Comparison of ENCODE assay signal across 23 cellular contexts in the genomic region with DNA sequence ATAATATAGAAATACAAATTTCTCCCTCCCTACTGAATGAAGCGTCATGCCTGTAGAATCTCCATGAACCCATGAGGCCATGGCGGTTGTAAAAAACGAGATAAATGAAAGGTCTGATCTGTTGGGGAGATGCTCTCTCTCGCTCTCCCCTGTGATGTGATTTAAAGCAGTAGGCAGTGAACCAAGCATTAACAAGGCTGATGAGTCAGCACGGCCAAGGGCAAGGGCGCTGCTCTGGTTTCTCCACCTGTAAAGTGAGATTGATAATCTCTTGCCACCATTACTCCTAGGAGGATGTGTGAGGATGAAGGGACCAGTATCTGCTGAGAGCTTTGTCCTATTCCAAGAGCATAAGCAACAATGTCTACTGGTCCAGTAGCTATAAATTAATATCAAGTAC.
"Had no signal": no experiment of that assay in that cellular context is flagged by ENCODE, and none has a peak within 500 bp of the region (broad histone marks: within the 10 kb centered on the region; RNA-seq: fewer than 3 reads in every experiment).

No MANE protein-coding gene starts in this region.

- H3K4me1 ChIP-seq: gastrocnemius medialis, psoas muscle, testis, upper lobe of right lung, vagina had no signal

- H3K27ac ChIP-seq: gastrocnemius medialis, neutrophil, psoas muscle, spleen, testis, tibial nerve, upper lobe of right lung, vagina had no signal

- H3K9me3 ChIP-seq: gastrocnemius medialis, neutrophil, psoas muscle, testis, tibial nerve, upper lobe of right lung, vagina had no signal

- H3K36me3 ChIP-seq: gastrocnemius medialis, neutrophil, spleen, tibial nerve, upper lobe of right lung, vagina had no signal

- DNase-seq: effector memory CD4-positive, alpha-beta T cell; gastrocnemius medialis; glutamatergic neuron; left cardiac atrium; left ventricle myocardium superior; mesenchymal stem cell; midbrain; psoas muscle; retina; spleen; stimulated activated CD4-positive, alpha-beta T cell treated with anti-CD3 and anti-CD28 coated beads, Interleukin-2, amount 100 ng/mL, for 24 hours; stimulated activated CD4-positive, alpha-beta T cell treated with anti-CD3 and anti-CD28 coated beads, Interleukin-4, amount 100 ng/mL, for 4 hours; stimulated activated naive B cell treated with anti-CD40 and anti-IgM and Interleukin-4, amounts not matched to agents 10 μg/mL and 1 μg/mL and 100 μg/mL, for 72 hours; stimulated activated naive CD8-positive, alpha-beta T cell treated with anti-CD3 and anti-CD28 coated beads, Interleukin-15, amount 100 ng/mL, for 72 hours; testis; upper lobe of right lung had no signal

- ATAC-seq: esophagus mucosa; gastrocnemius medialis; left cardiac atrium; left ventricle myocardium superior; natural killer cell treated with Interleukin-12 subunit alpha and Interleukin-12 subunit beta and Interleukin-15 and Interleukin-18, amount 100 ng/mL, for 72 hours; psoas muscle; sciatic nerve; stimulated activated naive B cell treated with anti-CD40 and anti-IgM and Interleukin-4, amounts not matched to agents 10 μg/mL and 1 μg/mL and 100 μg/mL, for 72 hours; stimulated activated naive CD8-positive, alpha-beta T cell treated with anti-CD3 and anti-CD28 coated beads, Interleukin-15, amount 100 ng/mL, for 72 hours; upper lobe of right lung had no signal

- H3K27me3 ChIP-seq: gastrocnemius medialis, neutrophil, spleen, testis, tibial nerve, upper lobe of right lung, vagina had no signal

- H3K4me3 ChIP-seq: gastrocnemius medialis, lung, psoas muscle, spleen, testis, tibial nerve, upper lobe of right lung, vagina had no signal
